ENCODE assay signal across 17 cellular contexts in genomic region chr9:104142799-104143553, GRCh38. TPM values are rescaled to one million over a fixed set of nuclear protein-coding genes. Genes with fewer than 3 reads are reported as not detected.
A peak's percentile ranks its signal among the peaks of the same experiment; 100 is the strongest.
DNase-seq lines count a peak whose midpoint lies in the region; ATAC-seq lines count a peak whose summit lies in the region.
"Had no signal": no experiment of that assay in that cellular context is flagged by ENCODE, and none has a peak within 500 bp of the region (broad histone marks: within the 10 kb centered on the region; RNA-seq: fewer than 3 reads in every experiment).

No MANE protein-coding gene starts in this region.

- no peak overlapping the region for H3K23ac ChIP-seq in trophoblast cell (ENCODE audit: low read length)

- H3K4me3 Mint-ChIP-seq in activated naive CD8-positive, alpha-beta T cell treated with anti-CD3 and anti-CD28 coated beads, Interleukin-2, amount 50 U/mL, for 24 hours, result no peak overlapping the region
- H3K4me3 Mint-ChIP-seq in activated naive CD8-positive, alpha-beta T cell treated with anti-CD3 and anti-CD28 coated beads for 36 hours, result no peak overlapping the region
- no peak overlapping the region for H3K4me3 Mint-ChIP-seq in activated T-helper 2 cell treated with anti-CD3 and anti-CD28 coated beads, Interferon-gamma antibody, Interleukin-2, Interleukin-4, amounts not matched to agents 10 μg/mL and 5 μg/mL and 100 μg/mL, durations not matched to agents 14 hours and 24 hours and 36 hours (ENCODE audit: low read depth)
- H3K4me3 Mint-ChIP-seq: CD4-positive, alpha-beta memory T cell; HFFc6 had no signal

- no peaks in the 10 kb centered on the region for H3K27me3 Mint-ChIP-seq in activated naive CD8-positive, alpha-beta T cell treated with anti-CD3 and anti-CD28 coated beads, Interleukin-2, amount 50 U/mL, for 24 hours
- H3K27me3 Mint-ChIP-seq in activated naive CD8-positive, alpha-beta T cell treated with anti-CD3 and anti-CD28 coated beads for 36 hours, result no peaks in the 10 kb centered on the region
- no peaks in the 10 kb centered on the region for H3K27me3 Mint-ChIP-seq in activated T-helper 2 cell treated with anti-CD3 and anti-CD28 coated beads, Interferon-gamma antibody, Interleukin-2, Interleukin-4, amounts not matched to agents 10 μg/mL and 5 μg/mL and 100 μg/mL, durations not matched to agents 14 hours and 24 hours and 36 hours (ENCODE audit: low read depth)
- H3K27me3 Mint-ChIP-seq: CD4-positive, alpha-beta memory T cell had no signal

- H2BK120ac ChIP-seq in trophoblast cell (ENCODE audit: insufficient read depth, low read length, poor library complexity), result no peak overlapping the region

- H3K4ac ChIP-seq in trophoblast cell (ENCODE audit: low read depth, low read length), result no peak overlapping the region

- intact Hi-C loops in activated T-helper 2 cell treated with anti-CD3 and anti-CD28 coated beads, Interferon-gamma antibody, Interleukin-2, Interleukin-4, amounts not matched to agents 10 μg/mL and 5 μg/mL and 100 μg/mL, durations not matched to agents 14 hours and 24 hours and 36 hours (cut with micrococcal nuclease), result loop anchor here (2.0 kb wide), 1 partner anchor 48 kb away; the partner anchor contains the start of gene SMC2

- peak overlapping the region; percentile 12 for H3K4me3 ChIP-seq in trophoblast cell (ENCODE audit: low read depth, low read length)

- H2BK5ac ChIP-seq in trophoblast cell (ENCODE audit: low read depth, low read length, poor library complexity), result no peak overlapping the region

- no peak overlapping the region for H3K4me2 ChIP-seq in trophoblast cell (ENCODE audit: low read length)

- H3K4me1 Mint-ChIP-seq in activated naive CD8-positive, alpha-beta T cell treated with anti-CD3 and anti-CD28 coated beads, Interleukin-2, amount 50 U/mL, for 24 hours, result no peaks in the 10 kb centered on the region
- no peaks in the 10 kb centered on the region for H3K4me1 Mint-ChIP-seq in activated naive CD8-positive, alpha-beta T cell treated with anti-CD3 and anti-CD28 coated beads for 36 hours
- peaks cover 29% of the 10 kb centered on the region for H3K4me1 Mint-ChIP-seq in activated T-helper 2 cell treated with anti-CD3 and anti-CD28 coated beads, Interferon-gamma antibody, Interleukin-2, Interleukin-4, amounts not matched to agents 10 μg/mL and 5 μg/mL and 100 μg/mL, durations not matched to agents 14 hours and 24 hours and 36 hours (ENCODE audit: low read depth)

- no peaks in the 10 kb centered on the region for H3K4me1 ChIP-seq in trophoblast cell (ENCODE audit: control insufficient read depth in 1 of 2, insufficient read depth in 2 of 2, low read length in 2 of 2)
- H3K4me1 ChIP-seq: BE2C had no signal

- ATAC-seq in activated naive CD8-positive, alpha-beta T cell treated with anti-CD3 and anti-CD28 coated beads, Interleukin-2, amount 50 U/mL, for 24 hours, result peak; percentile 15
- no peak for ATAC-seq in HG02588 (IDR thresholded peaks at IDR 0.05; ENCODE audit: unreplicated experiment)

- H4K12ac ChIP-seq in trophoblast cell (ENCODE audit: low read depth, low read length), result no peak overlapping the region

- H3K18ac ChIP-seq in trophoblast cell (ENCODE audit: low read length), result no peak overlapping the region

- no peak overlapping the region for H4K8ac ChIP-seq in trophoblast cell (ENCODE audit: low read depth, low read length)

- no peaks in the 10 kb centered on the region for H3K27me3 ChIP-seq in trophoblast cell (ENCODE audit: insufficient read depth, low read length)
- H3K27me3 ChIP-seq: BE2C had no signal

- no peak for DNase-seq in activated naive CD8-positive, alpha-beta T cell treated with anti-CD3 and anti-CD28 coated beads, Interleukin-2, amount 50 U/mL, for 24 hours
- no peak for DNase-seq in activated naive CD8-positive, alpha-beta T cell treated with anti-CD3 and anti-CD28 coated beads for 36 hours
- DNase-seq in M059J (ENCODE audit: low read depth) (peak; percentile 3), trophoblast cell (no peak), NAMALWA (ENCODE audit: low spot score) (no peak)
- DNase-seq in activated T-helper 2 cell treated with anti-CD3 and anti-CD28 coated beads, Interferon-gamma antibody, Interleukin-2, Interleukin-4, amounts not matched to agents 10 μg/mL and 5 μg/mL and 100 μg/mL, durations not matched to agents 14 hours and 24 hours and 36 hours (ENCODE audit: low spot score), result no peak
- DNase-seq: BE2C; CD4-positive, alpha-beta memory T cell; COR-L47; DMS153; DMS79 treated with DMSO at 0.1 percent for 48 hours; EL; GOT3; HCEC 1CT; HFFc6 had no signal

- H3K79me2 ChIP-seq in trophoblast cell (ENCODE audit: control insufficient read depth, insufficient read depth, low read length, poor library complexity), result no peaks in the 10 kb centered on the region

- no peak overlapping the region for H3K9ac ChIP-seq in trophoblast cell (ENCODE audit: low read length)

- H3K36me3 ChIP-seq in trophoblast cell (ENCODE audit: control insufficient read depth in 1 of 2, insufficient read depth in 2 of 2, low read length in 2 of 2), result no peaks in the 10 kb centered on the region

- WGBS in trophoblast cell (ENCODE audit: extremely low coverage, insufficient coverage, insufficient read length), result no CpG with 5 or more reads among the region's 3 CpGs

- H3K36me3 Mint-ChIP-seq in activated naive CD8-positive, alpha-beta T cell treated with anti-CD3 and anti-CD28 coated beads, Interleukin-2, amount 50 U/mL, for 24 hours (ENCODE audit: low read depth), result peaks cover 41% of the 10 kb centered on the region
- peaks cover 28% of the 10 kb centered on the region for H3K36me3 Mint-ChIP-seq in activated naive CD8-positive, alpha-beta T cell treated with anti-CD3 and anti-CD28 coated beads for 36 hours
- peaks cover 60% of the 10 kb centered on the region for H3K36me3 Mint-ChIP-seq in activated T-helper 2 cell treated with anti-CD3 and anti-CD28 coated beads, Interferon-gamma antibody, Interleukin-2, Interleukin-4, amounts not matched to agents 10 μg/mL and 5 μg/mL and 100 μg/mL, durations not matched to agents 14 hours and 24 hours and 36 hours (ENCODE audit: low read depth)

- no peak overlapping the region for H4K91ac ChIP-seq in trophoblast cell (ENCODE audit: low read depth, low read length)

- no peak overlapping the region for H2AFZ ChIP-seq in trophoblast cell (ENCODE audit: insufficient read depth, low read length, poor library complexity)

- H3K9me3 Mint-ChIP-seq in activated naive CD8-positive, alpha-beta T cell treated with anti-CD3 and anti-CD28 coated beads, Interleukin-2, amount 50 U/mL, for 24 hours, result no peaks in the 10 kb centered on the region
- H3K9me3 Mint-ChIP-seq in activated naive CD8-positive, alpha-beta T cell treated with anti-CD3 and anti-CD28 coated beads for 36 hours, result no peaks in the 10 kb centered on the region
- no peaks in the 10 kb centered on the region for H3K9me3 Mint-ChIP-seq in activated T-helper 2 cell treated with anti-CD3 and anti-CD28 coated beads, Interferon-gamma antibody, Interleukin-2, Interleukin-4, amounts not matched to agents 10 μg/mL and 5 μg/mL and 100 μg/mL, durations not matched to agents 14 hours and 24 hours and 36 hours
- H3K9me3 Mint-ChIP-seq: CD4-positive, alpha-beta memory T cell; HFFc6 had no signal

- no peak overlapping the region for H3K14ac ChIP-seq in trophoblast cell (ENCODE audit: low read length)

- no peaks in the 10 kb centered on the region for H3K79me1 ChIP-seq in trophoblast cell (ENCODE audit: low read length)

- no peak overlapping the region for H3K27ac ChIP-seq in trophoblast cell (ENCODE audit: low read depth, low read length)
- H3K27ac ChIP-seq: C4-2B had no signal

- no peak overlapping the region for H2BK12ac ChIP-seq in trophoblast cell (ENCODE audit: low read length)

- no peaks in the 10 kb centered on the region for H3K9me3 ChIP-seq in trophoblast cell (ENCODE audit: insufficient read depth, low read depth, low read length)
- H3K9me3 ChIP-seq: BE2C had no signal

- H3K27ac Mint-ChIP-seq in activated naive CD8-positive, alpha-beta T cell treated with anti-CD3 and anti-CD28 coated beads, Interleukin-2, amount 50 U/mL, for 24 hours, result no peak overlapping the region
- no peak overlapping the region for H3K27ac Mint-ChIP-seq in activated naive CD8-positive, alpha-beta T cell treated with anti-CD3 and anti-CD28 coated beads for 36 hours
- peak overlapping the region; percentile 62 for H3K27ac Mint-ChIP-seq in activated T-helper 2 cell treated with anti-CD3 and anti-CD28 coated beads, Interferon-gamma antibody, Interleukin-2, Interleukin-4, amounts not matched to agents 10 μg/mL and 5 μg/mL and 100 μg/mL, durations not matched to agents 14 hours and 24 hours and 36 hours
- H3K27ac Mint-ChIP-seq: HFFc6 had no signal

- H2AK5ac ChIP-seq in trophoblast cell (ENCODE audit: low read length), result no peak overlapping the region

RNA-seq across cellular contexts. Expression of gene SMC2, which starts 48.9 kb away (rescaled TPM):
- 10 to 100 TPM; 69.3 to 71.6 TPM for total RNA-seq in activated naive CD8-positive, alpha-beta T cell treated with anti-CD3 and anti-CD28 coated beads for 36 hours
- total RNA-seq in M059J (2014; rRNA removed; shearing (Covaris generic)), result 26.3 and 30.5 TPM in 2 replicates
- 56.1 and 57.5 TPM in 2 replicates for total RNA-seq in activated T-helper 2 cell treated with anti-CD3 and anti-CD28 coated beads, Interferon-gamma antibody, Interleukin-2, Interleukin-4, amounts not matched to agents 10 μg/mL and 5 μg/mL and 100 μg/mL, durations not matched to agents 14 hours and 24 hours and 36 hours
- 18.4 and 19.2 TPM in 2 replicates for polyA plus RNA-seq in trophoblast cell (2013)
